In the genomic region with DNA sequence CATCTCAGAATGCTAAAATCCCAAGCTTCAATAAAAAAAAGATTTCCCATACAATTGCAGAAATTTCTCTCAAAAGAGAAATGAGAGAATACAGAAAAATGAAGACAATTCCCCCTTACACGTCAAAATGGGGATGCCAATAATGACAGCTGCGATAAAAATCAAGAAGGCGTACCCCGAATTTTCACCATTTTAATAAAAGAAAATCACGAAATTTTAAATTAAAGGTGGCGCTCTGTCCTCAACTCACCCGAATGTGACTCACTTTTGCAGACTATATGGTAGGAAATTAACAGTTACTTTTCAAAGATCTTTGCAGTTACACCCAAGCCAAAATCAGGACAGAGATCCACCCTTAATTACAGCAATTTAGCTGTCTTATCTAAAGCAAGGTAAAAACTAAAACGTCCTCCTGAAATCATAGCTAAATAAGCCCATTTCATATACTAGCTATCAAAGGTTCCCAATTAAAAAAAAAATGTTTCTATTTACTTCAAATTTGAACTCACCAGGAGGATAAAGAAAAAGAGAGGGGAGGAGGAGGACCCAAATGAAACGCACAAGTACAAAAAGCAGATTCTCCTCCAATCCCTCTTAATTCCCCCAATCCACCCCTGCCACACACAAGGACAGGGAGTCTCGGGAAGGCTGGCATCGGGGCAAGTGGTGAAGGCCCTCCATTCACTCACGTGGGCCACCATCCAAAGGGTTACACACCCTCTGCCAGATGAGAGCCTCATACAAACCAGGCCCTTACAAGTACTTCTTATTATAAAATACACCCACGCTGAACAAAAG, we compare ENCODE assay signal across 8 cellular contexts. TPM values are rescaled to one million over a fixed set of nuclear protein-coding genes. Genes with fewer than 3 reads are reported as not detected.
A peak's percentile ranks its signal among the peaks of the same experiment; 100 is the strongest.
DNase-seq lines count a peak whose midpoint lies in the region; ATAC-seq and TF ChIP-seq lines count a peak whose summit lies in the region.

No MANE protein-coding gene starts in this region.

- CTCF ChIA-PET in activated CD8-positive, alpha-beta T cell treated with anti-CD3 and anti-CD28 coated beads, Interleukin-2, amount 10 ng/mL, durations not matched to agents 7 days and 5 days (lab: Charles Lee) = interaction anchor here (0.9 to 1.5 kb wide), 3 partner anchors 244 to 690 kb away, joined by 3 to 5 read pairs (median 4); no protein-coding TSS in a partner anchor

- TF ChIP-seq CTCF in DND-41 (IDR thresholded peaks at IDR 0.05; ENCODE audit: borderline replicate concordance, extremely low read depth, low read length, poor library complexity, severe bottlenecking) = no peak

- H3K27ac Mint-ChIP-seq in activated CD8-positive, alpha-beta T cell treated with anti-CD3 and anti-CD28 coated beads, Interleukin-2, amount 10 ng/mL, durations not matched to agents 7 days and 5 days = no peak overlapping the region

- H3K27ac ChIP-seq in DND-41 (ENCODE audit: low read length) (no peak overlapping the region), right cardiac atrium (ENCODE audit: low read length) (no peak overlapping the region), skeletal muscle tissue (ENCODE audit: low read depth, low read length) (no peak overlapping the region)

- peak overlapping the region in 1 of 2 experiments; percentile 91; a peak in 2 of 4 replicates for H3K4me3 ChIP-seq in DND-41 (ENCODE audit: low read depth in 1 of 2, low read length in 2 of 2)
- H3K4me3 ChIP-seq in right cardiac atrium (ENCODE audit: low read length) = peak overlapping the region; percentile 77
- H3K4me3 ChIP-seq in skeletal muscle tissue (ENCODE audit: low read length in 3 of 3) = peak overlapping the region; percentile 81 to 93 (median 92)

- peaks cover 3% of the 10 kb centered on the region for H3K27me3 Mint-ChIP-seq in activated CD8-positive, alpha-beta T cell treated with anti-CD3 and anti-CD28 coated beads, Interleukin-2, amount 10 ng/mL, durations not matched to agents 7 days and 5 days (ENCODE audit: low read depth)

- H3K79me2 ChIP-seq in DND-41 (ENCODE audit: insufficient read depth, low read length) = peaks cover 65% of the 10 kb centered on the region

- ATAC-seq in DND-41 (ENCODE audit: insufficient read depth, low read depth) = no peak
- ATAC-seq in activated CD8-positive, alpha-beta T cell treated with anti-CD3 and anti-CD28 coated beads, Interleukin-2, amount 10 ng/mL, durations not matched to agents 7 days and 5 days = no peak
- no peak for ATAC-seq in right cardiac atrium
- ATAC-seq in GM21529 (IDR thresholded peaks at IDR 0.05; ENCODE audit: unreplicated experiment) = no peak

- H3K9ac ChIP-seq in DND-41 (ENCODE audit: low read depth, low read length) (peak overlapping the region; percentile 93; the same call in 1 of the 2 replicates), skeletal muscle tissue (ENCODE audit: low read depth in 1 of 3, low read length in 3 of 3) (peak overlapping the region; percentile 35 to 99 (median 94))

- no peaks in the 10 kb centered on the region for H3K9me3 ChIP-seq in DND-41 (ENCODE audit: insufficient read depth, low read length, severe bottlenecking)
- no peaks in the 10 kb centered on the region for H3K9me3 ChIP-seq in right cardiac atrium (ENCODE audit: control insufficient read depth, low read length)
- H3K9me3 ChIP-seq in skeletal muscle tissue (ENCODE audit: control insufficient read depth in 3 of 3, low read length in 3 of 3) = no peaks in the 10 kb centered on the region

- 52% methylated on average over 13 of the region's 13 CpGs for WGBS in right cardiac atrium

- DNase-seq in DND-41 (no peak), HuH-7.5 (ENCODE audit: low spot score) (peak; percentile 26), right cardiac atrium (peak; percentile 14 to 47 (median 40)), GF-D8 (lab: John Stamatoyannopoulos, UW) (no peak)
- DNase-seq in activated CD8-positive, alpha-beta T cell treated with anti-CD3 and anti-CD28 coated beads, Interleukin-2, amount 10 ng/mL, durations not matched to agents 7 days and 5 days = no peak
- DNase-seq in activated naive CD4-positive, alpha-beta T cell (lab: John Stamatoyannopoulos, UW) = no peak

- H3K36me3 ChIP-seq in DND-41 (ENCODE audit: insufficient read depth, low read length) (no peaks in the 10 kb centered on the region; the same call in 1 of the 2 replicates), skeletal muscle tissue (ENCODE audit: control insufficient read depth in 3 of 3, insufficient read depth in 3 of 3, low read length in 3 of 3) (peaks cover 0 to 2% (median 0%) of the 10 kb centered on the region in 3 donors)

- H3K27me3 ChIP-seq in DND-41 (ENCODE audit: insufficient read depth, low read length, poor library complexity) (peaks cover 15% of the 10 kb centered on the region), right cardiac atrium (ENCODE audit: control insufficient read depth, insufficient read depth) (no peaks in the 10 kb centered on the region), skeletal muscle tissue (ENCODE audit: control insufficient read depth in 3 of 3, insufficient read depth in 3 of 3, low read length in 3 of 3) (no peaks in the 10 kb centered on the region)

- H3K9me3 Mint-ChIP-seq in activated CD8-positive, alpha-beta T cell treated with anti-CD3 and anti-CD28 coated beads, Interleukin-2, amount 10 ng/mL, durations not matched to agents 7 days and 5 days (ENCODE audit: insufficient read depth) = no peaks in the 10 kb centered on the region

- H3K4me1 ChIP-seq in DND-41 (ENCODE audit: insufficient read depth, low read length) (peaks cover 28% of the 10 kb centered on the region), right cardiac atrium (ENCODE audit: control insufficient read depth, insufficient read depth, low read length) (no peaks in the 10 kb centered on the region), skeletal muscle tissue (ENCODE audit: control insufficient read depth in 3 of 3, insufficient read depth in 3 of 3, low read length in 3 of 3) (peaks cover 9 to 23% (median 20%) of the 10 kb centered on the region in 3 donors)

- no peak overlapping the region for H2AFZ ChIP-seq in DND-41 (ENCODE audit: low read depth, low read length)

- peak overlapping the region; percentile 93 for H3K4me3 Mint-ChIP-seq in activated CD8-positive, alpha-beta T cell treated with anti-CD3 and anti-CD28 coated beads, Interleukin-2, amount 10 ng/mL, durations not matched to agents 7 days and 5 days

- peak overlapping the region; percentile 98 for H3K4me2 ChIP-seq in DND-41 (ENCODE audit: insufficient read depth, low read length)

- peaks cover 31% of the 10 kb centered on the region for H4K20me1 ChIP-seq in DND-41 (ENCODE audit: insufficient read depth, low read length)

- peaks cover 29% of the 10 kb centered on the region for H3K4me1 Mint-ChIP-seq in activated CD8-positive, alpha-beta T cell treated with anti-CD3 and anti-CD28 coated beads, Interleukin-2, amount 10 ng/mL, durations not matched to agents 7 days and 5 days (ENCODE audit: low read depth)

- no peaks in the 10 kb centered on the region for H3K36me3 Mint-ChIP-seq in activated CD8-positive, alpha-beta T cell treated with anti-CD3 and anti-CD28 coated beads, Interleukin-2, amount 10 ng/mL, durations not matched to agents 7 days and 5 days (ENCODE audit: low read depth)

- intact Hi-C loops in right cardiac atrium (cut with DNase I) = no loop called here

- POLR2A ChIA-PET in activated CD8-positive, alpha-beta T cell treated with anti-CD3 and anti-CD28 coated beads, Interleukin-2, amount 10 ng/mL, durations not matched to agents 7 days and 5 days (lab: Charles Lee) = interaction anchor here (0.7 to 0.8 kb wide), 2 partner anchors 157 to 291 kb away, joined by 3 read pairs; no protein-coding TSS in a partner anchor

RNA-seq across cellular contexts. Expression of a gene that starts 1.9 kb away (rescaled TPM):
- total RNA-seq in activated CD8-positive, alpha-beta T cell treated with anti-CD3 and anti-CD28 coated beads, Interleukin-2, amount 10 ng/mL, durations not matched to agents 7 days and 5 days = 10 to 100 TPM; 25.3 to 26.5 TPM
- total RNA-seq in right cardiac atrium (10 to 100 TPM; 13.0 to 19.0 (median 16.6) TPM), skeletal muscle tissue (127 TPM)
- 6.1 TPM for polyA plus RNA-seq in right cardiac atrium

Comparison
In these comparisons a context has a peak if more than half of its experiments do, and no peak if none do; other contexts are left out.
1. DNase-seq: peak in HuH-7.5 (single experiment) and right cardiac atrium (3 of 3); none in DND-41 (single experiment), activated CD8-positive, alpha-beta T cell treated with anti-CD3 and anti-CD28 coated beads, Interleukin-2, amount 10 ng/mL, durations not matched to agents 7 days and 5 days (single experiment), GF-D8 (single experiment) and activated naive CD4-positive, alpha-beta T cell (0 of 4).